8 cellular contexts compared by ENCODE assay signal in genomic region chr7:51132661-51133060, GRCh38.
"Had no signal": no experiment of that assay in that cellular context is flagged by ENCODE, and none has a peak within 500 bp of the region (broad histone marks: within the 10 kb centered on the region; RNA-seq: fewer than 3 reads in every experiment).

No MANE protein-coding gene starts in this region.

- H3K4me1 ChIP-seq: HAP-1 had no signal

- DNase-seq: GM23248, GOT3, H7, HFFc6, IMR-90 had no signal

- ATAC-seq: HCT116 had no signal

- H3K9ac ChIP-seq: GM23248 had no signal

- H3K4me3 ChIP-seq: GM23248, HAP-1 had no signal

- H3K27ac ChIP-seq: GM23248 had no signal

- H3K36me3 ChIP-seq: HAP-1 had no signal

- H3K4me3 Mint-ChIP-seq: HFFc6 had no signal

- H3K27ac Mint-ChIP-seq: HFFc6 had no signal

- H3K9me3 ChIP-seq: HAP-1 had no signal

- H2AFZ ChIP-seq: GM23248 had no signal

- FAIRE-seq: HTR-8/SVneo had no signal
